In the genomic region with DNA sequence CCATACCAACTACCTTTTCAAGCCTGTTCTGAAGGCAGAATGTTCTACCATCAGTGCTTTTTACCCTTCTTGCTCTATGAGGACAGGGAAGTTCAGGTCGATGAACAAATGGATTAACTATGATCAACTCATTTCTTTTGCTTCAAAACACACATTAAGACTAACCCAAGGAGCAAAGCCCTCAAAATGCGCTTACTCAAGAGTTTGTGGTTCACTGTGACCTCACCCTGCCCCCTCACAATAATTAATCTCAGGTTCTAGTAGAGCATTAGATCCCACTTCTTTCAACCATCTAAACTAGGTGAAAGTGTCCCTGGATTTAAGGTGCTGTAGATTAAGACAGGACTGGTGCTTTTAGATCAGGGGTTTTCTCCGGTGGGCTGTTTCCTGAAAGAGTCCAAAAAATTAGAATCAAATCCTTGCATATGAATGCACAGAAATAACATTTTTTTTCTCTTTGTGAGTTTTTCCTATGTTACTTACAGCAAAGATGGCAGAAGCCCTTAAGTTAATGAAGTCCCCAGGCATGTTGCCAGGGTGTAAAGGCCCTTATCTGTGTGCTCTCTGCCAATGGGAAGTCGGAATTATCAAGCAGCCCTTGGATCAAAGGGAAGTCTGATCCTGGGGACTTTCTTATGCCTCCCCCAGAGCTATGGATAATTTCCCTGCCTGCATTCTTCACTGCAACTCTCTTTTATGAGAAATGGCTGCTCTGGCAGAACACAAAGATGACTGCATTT, we compare ENCODE assay signal across 20 cellular contexts.
"Had no signal": no experiment of that assay in that cellular context is flagged by ENCODE, and none has a peak within 500 bp of the region (broad histone marks: within the 10 kb centered on the region; RNA-seq: fewer than 3 reads in every experiment).

No MANE protein-coding gene starts in this region.

- DNase-seq: activated CD4-positive, alpha-beta memory T cell treated with anti-CD3 and anti-CD28 coated beads, Interleukin-2, amount 10 ng/mL, durations not matched to agents 7 days and 5 days; activated CD4-positive, alpha-beta T cell treated with anti-CD3 and anti-CD28 coated beads for 4 hours; activated effector memory CD4-positive, alpha-beta T cell treated with Interleukin-2 at 50 U/mL for 16 hours; activated T-cell treated with anti-CD3 and anti-CD28 coated beads, Interleukin-2, amount 50 U/mL, for 24 hours; adrenal gland; cortex of kidney; effector CD8-positive, alpha-beta T cell; gastrocnemius medialis; heart right ventricle; left lung; mesenchymal stem cell; nephron progenitor cell; ovary; sigmoid colon; stimulated activated CD4-positive, alpha-beta T cell treated with anti-CD3 and anti-CD28 coated beads, Interleukin-1b, Interleukin-23, amount 100 ng/mL, for 48 hours; stomach; T1000; testis had no signal

- ATAC-seq: gastrocnemius medialis, heart right ventricle, left lung had no signal

- H3K27me3 ChIP-seq: adrenal gland, gastrocnemius medialis, left lung, ovary, sigmoid colon, stomach, testis had no signal

- H3K27ac Mint-ChIP-seq: activated CD4-positive, alpha-beta memory T cell treated with anti-CD3 and anti-CD28 coated beads, Interleukin-2, amount 10 ng/mL, durations not matched to agents 7 days and 5 days; activated naive CD4-positive, alpha-beta T cell treated with anti-CD3 and anti-CD28 coated beads, Interleukin-2, amount 50 U/mL, for 24 hours; activated T-cell treated with anti-CD3 and anti-CD28 coated beads, Interleukin-2, amount 50 U/mL, for 24 hours; nephron progenitor cell had no signal

- H3K36me3 ChIP-seq: adrenal gland, gastrocnemius medialis, heart right ventricle, left lung, ovary, sigmoid colon, stomach had no signal

- H3K27ac ChIP-seq: adrenal gland, gastrocnemius medialis, heart right ventricle, left lung, ovary, sigmoid colon, stomach, testis had no signal

- H3K9me3 Mint-ChIP-seq: activated CD4-positive, alpha-beta memory T cell treated with anti-CD3 and anti-CD28 coated beads, Interleukin-2, amount 10 ng/mL, durations not matched to agents 7 days and 5 days; activated naive CD4-positive, alpha-beta T cell treated with anti-CD3 and anti-CD28 coated beads, Interleukin-2, amount 50 U/mL, for 24 hours; activated T-cell treated with anti-CD3 and anti-CD28 coated beads, Interleukin-2, amount 50 U/mL, for 24 hours; brain had no signal

- H3K36me3 Mint-ChIP-seq: activated naive CD4-positive, alpha-beta T cell treated with anti-CD3 and anti-CD28 coated beads, Interleukin-2, amount 50 U/mL, for 24 hours had no signal

- H3K4me1 Mint-ChIP-seq: activated CD4-positive, alpha-beta memory T cell treated with anti-CD3 and anti-CD28 coated beads, Interleukin-2, amount 10 ng/mL, durations not matched to agents 7 days and 5 days had no signal

- H3K9me3 ChIP-seq: adrenal gland, gastrocnemius medialis, left lung, ovary, sigmoid colon, stomach, testis had no signal

- H3K4me3 ChIP-seq: adrenal gland, gastrocnemius medialis, heart right ventricle, left lung, ovary, sigmoid colon, stomach, testis had no signal

- H3K4me1 ChIP-seq: adrenal gland, gastrocnemius medialis, heart right ventricle, left lung, sigmoid colon, stomach, testis had no signal

- H3K4me3 Mint-ChIP-seq: activated CD4-positive, alpha-beta memory T cell treated with anti-CD3 and anti-CD28 coated beads, Interleukin-2, amount 10 ng/mL, durations not matched to agents 7 days and 5 days; activated naive CD4-positive, alpha-beta T cell treated with anti-CD3 and anti-CD28 coated beads, Interleukin-2, amount 50 U/mL, for 24 hours; activated T-cell treated with anti-CD3 and anti-CD28 coated beads, Interleukin-2, amount 50 U/mL, for 24 hours; brain; nephron progenitor cell had no signal
